Comparison of ENCODE assay signal across 8 cellular contexts in the genomic region with DNA sequence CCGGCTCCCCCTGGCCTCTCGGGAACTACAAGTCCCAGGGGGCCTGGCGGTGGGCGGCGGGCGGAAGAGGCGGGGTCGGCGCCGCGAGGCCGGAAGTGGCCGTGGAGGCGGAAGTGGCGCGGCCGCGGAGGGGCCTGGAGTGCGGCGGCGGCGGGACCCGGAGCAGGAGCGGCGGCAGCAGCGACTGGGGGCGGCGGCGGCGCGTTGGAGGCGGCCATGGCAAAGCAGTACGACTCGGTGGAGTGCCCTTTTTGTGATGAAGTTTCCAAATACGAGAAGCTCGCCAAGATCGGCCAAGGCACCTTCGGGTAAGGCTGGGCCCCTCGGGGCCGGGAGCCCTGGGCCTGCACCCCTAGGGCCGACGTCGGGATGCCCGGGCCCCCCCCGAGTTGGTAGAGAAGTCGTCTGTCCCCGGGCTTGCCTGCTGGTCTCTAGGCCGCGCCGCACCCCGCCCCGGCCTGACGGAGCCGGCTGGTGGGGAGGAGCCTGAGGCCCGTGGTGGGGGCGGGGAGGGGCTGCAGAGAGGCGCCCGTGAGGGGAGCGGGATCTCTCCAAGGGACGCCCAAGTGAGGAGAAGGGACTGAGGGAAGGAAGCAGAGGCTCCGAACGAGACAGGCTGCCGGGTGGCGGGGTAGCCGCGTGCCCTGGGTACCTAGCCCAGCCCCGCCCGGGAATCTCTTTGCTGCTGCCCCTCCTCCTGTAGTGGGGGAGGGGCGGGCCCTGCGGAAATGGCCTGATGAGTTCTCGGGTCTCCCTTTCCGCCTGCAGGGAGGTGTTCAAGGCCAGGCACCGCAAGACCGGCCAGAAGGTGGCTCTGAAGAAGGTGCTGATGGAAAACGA. TPM values are rescaled to one million over a fixed set of nuclear protein-coding genes. Genes with fewer than 3 reads are reported as not detected.
DNase-seq lines count a peak whose midpoint lies in the region; ATAC-seq, FAIRE-seq and TF ChIP-seq lines count a peak whose summit lies in the region.

Gene CDK9 (plus strand): TSS at position 102 of the 840 bp plus-strand sequence. CDS start 115 bp downstream, at position 217.

- no peak for FAIRE-seq in keratinocyte (lab: Jason Lieb, UNC)

- peaks cover 15% of the 10 kb centered on the region for H3K4me1 ChIP-seq in keratinocyte (ENCODE audit: control insufficient read depth, extremely low read depth, insufficient read depth, low read length)

- H2AFZ ChIP-seq in keratinocyte (ENCODE audit: control insufficient read depth, low read length), result peak within 1 kb of the TSS; percentile 75

- H3K9me1 ChIP-seq in keratinocyte (ENCODE audit: control insufficient read depth, extremely low read depth, insufficient read depth, low read length), result no peaks in the 10 kb centered on the region

- H3K9me3 ChIP-seq in keratinocyte (ENCODE audit: control insufficient read depth, low read depth, low read length), result no peaks in the 10 kb centered on the region

- H3K4me2 ChIP-seq in keratinocyte (ENCODE audit: control insufficient read depth, extremely low read depth, insufficient read depth, low read depth, low read length), result peak within 1 kb of the TSS; percentile 80

- H3K36me3 ChIP-seq in keratinocyte (ENCODE audit: control insufficient read depth in 2 of 2, extremely low read depth in 1 of 2, insufficient read depth in 2 of 2, low read length in 2 of 2), result peaks cover 32 to 34% of the 10 kb centered on the region in 2 experiments

- DNase-seq in ACHN (peak; percentile 83), NCI-H345 (lab: John Stamatoyannopoulos, UW) (peak; percentile 91), keratinocyte (ENCODE audit: low read depth, low spot score) (no peak)
- peak; percentile 88 for DNase-seq in activated CD4-positive, CD25-positive, alpha-beta regulatory T cell treated with anti-CD3 and anti-CD28 coated beads, Interleukin-2, amount 50 U/mL, for 16 hours (ENCODE audit: low read depth, low spot score)
- peak; percentile 94 for DNase-seq in central memory CD4-positive, alpha-beta T cell
- peak; percentile 87 to 93 for DNase-seq in stimulated activated CD4-positive, alpha-beta T cell treated with anti-CD3 and anti-CD28 coated beads, Interleukin-15, amount 100 ng/mL, for 1 hour (ENCODE audit: low read depth in 1 of 2, low spot score in 1 of 2)

- peaks cover 47% of the 10 kb centered on the region for H3K79me2 ChIP-seq in keratinocyte (ENCODE audit: control insufficient read depth, insufficient read depth, low read length)

- peak in 1 of 3 experiments; percentile 30 for TF ChIP-seq CTCF in keratinocyte (optimal IDR thresholded peaks at IDR 0.05 in 1 of 3, IDR thresholded peaks at IDR 0.05 in 1 of 3, conservative IDR thresholded peaks at IDR 0.05 in 1 of 3; ENCODE audit: extremely low read depth in 1 of 3, insufficient read depth in 2 of 3, low read length in 3 of 3)

- peak within 1 kb of the TSS; percentile 83 for H3K27ac ChIP-seq in keratinocyte (ENCODE audit: control insufficient read depth, insufficient read depth, low read length)

- H3K4me3 ChIP-seq in keratinocyte (ENCODE audit: control insufficient read depth in 2 of 3, extremely low read depth in 1 of 3, insufficient read depth in 2 of 3, low read depth in 1 of 3, low read length in 3 of 3), result peak within 1 kb of the TSS; percentile 89 to 95 (median 95)

- H4K20me1 ChIP-seq in keratinocyte (ENCODE audit: control insufficient read depth, extremely low read depth, insufficient read depth, low read length), result peaks cover 25% of the 10 kb centered on the region

- dilution Hi-C loops in keratinocyte (cut with MboI; ENCODE audit: extremely low pct_ligation_motif_present, low sequenced_read_pairs), result no loop called here

- no peaks in the 10 kb centered on the region for H3K27me3 ChIP-seq in keratinocyte (ENCODE audit: control insufficient read depth, extremely low read depth, insufficient read depth, low read length)

- H3K9ac ChIP-seq in keratinocyte (ENCODE audit: control insufficient read depth, extremely low read depth, insufficient read depth, low read length), result peak within 1 kb of the TSS; percentile 88

- in situ Hi-C loops in ACHN (cut with HindIII; ENCODE audit: low pct_ligation_motif_present, low pct_unique_long_range_greater_than_20kb, low sequenced_read_pairs), result no loop called here

- peak; percentile 37 for ATAC-seq in GM18873 (IDR thresholded peaks at IDR 0.05; ENCODE audit: low FRiP score, unreplicated experiment)
- peak; percentile 56 for ATAC-seq in HG03135 (IDR thresholded peaks at IDR 0.05; ENCODE audit: unreplicated experiment)

RNA-seq across cellular contexts. Expression of gene CDK9, which starts in this region (rescaled TPM):
- polyA plus RNA-seq in keratinocyte, result 39.0 to 100.0 TPM (median 47.8 TPM) in 3 replicates
- 35.0 TPM for polyA plus RNA-seq in keratinocyte (2011; ENCODE audit: low read depth)
- polyA plus RNA-seq in keratinocyte (2011; cell fraction: cytosol; rRNA removed), result 41.3 and 43.3 TPM in 2 replicates
- 66.7 and 69.1 TPM in 2 replicates for polyA plus RNA-seq in keratinocyte (2011; cell fraction: nucleus; rRNA removed)
- 49.0 and 57.9 TPM in 2 replicates for polyA plus RNA-seq in keratinocyte (2012; ENCODE audit: low replicate concordance)
- polyA minus RNA-seq in keratinocyte, result 65.3 to 79.5 TPM (median 73.0 TPM) in 3 replicates
- polyA minus RNA-seq in keratinocyte (2011; cell fraction: cytosol; rRNA and poly(A)+ RNA removed), result 65.2 TPM
- 33.9 and 50.0 TPM in 2 replicates for polyA minus RNA-seq in keratinocyte (2011; cell fraction: nucleus; rRNA and poly(A)+ RNA removed)
